ENCODE assay signal across 1 cellular context in the genomic region with DNA sequence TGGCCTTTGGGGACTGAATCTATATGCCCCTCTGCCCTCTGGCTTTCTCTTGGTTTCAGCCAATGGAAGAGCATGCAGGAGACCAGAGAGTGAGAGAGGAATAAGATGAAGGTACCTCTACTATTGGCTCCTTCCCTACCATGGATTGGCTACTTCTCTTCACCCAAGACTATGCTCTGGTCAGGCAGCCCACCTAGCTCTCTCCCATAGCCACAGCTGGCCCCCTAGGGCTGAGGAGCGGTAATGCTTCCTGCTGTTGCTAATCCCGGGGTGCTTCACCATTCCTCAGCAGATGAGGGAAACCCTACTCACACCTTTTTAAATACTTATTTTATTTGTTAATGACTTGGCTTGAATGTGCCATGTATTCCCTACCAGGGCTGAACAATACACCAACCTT.
TF ChIP-seq lines count a peak whose summit lies in the region.

No MANE protein-coding gene starts in this region.

TF ChIP-seq in HCT116, 20 proteins besides CTCF, POLR2A, EP300 and RAD21 (continued from another document):
- TF ChIP-seq CEBPB (IDR thresholded peaks at IDR 0.05; ENCODE audit: low read depth), result no peak
TF ChIP-seq in HCT116: peak in this region for 0.
